ENCODE assay signal across 8 cellular contexts in the genomic region with DNA sequence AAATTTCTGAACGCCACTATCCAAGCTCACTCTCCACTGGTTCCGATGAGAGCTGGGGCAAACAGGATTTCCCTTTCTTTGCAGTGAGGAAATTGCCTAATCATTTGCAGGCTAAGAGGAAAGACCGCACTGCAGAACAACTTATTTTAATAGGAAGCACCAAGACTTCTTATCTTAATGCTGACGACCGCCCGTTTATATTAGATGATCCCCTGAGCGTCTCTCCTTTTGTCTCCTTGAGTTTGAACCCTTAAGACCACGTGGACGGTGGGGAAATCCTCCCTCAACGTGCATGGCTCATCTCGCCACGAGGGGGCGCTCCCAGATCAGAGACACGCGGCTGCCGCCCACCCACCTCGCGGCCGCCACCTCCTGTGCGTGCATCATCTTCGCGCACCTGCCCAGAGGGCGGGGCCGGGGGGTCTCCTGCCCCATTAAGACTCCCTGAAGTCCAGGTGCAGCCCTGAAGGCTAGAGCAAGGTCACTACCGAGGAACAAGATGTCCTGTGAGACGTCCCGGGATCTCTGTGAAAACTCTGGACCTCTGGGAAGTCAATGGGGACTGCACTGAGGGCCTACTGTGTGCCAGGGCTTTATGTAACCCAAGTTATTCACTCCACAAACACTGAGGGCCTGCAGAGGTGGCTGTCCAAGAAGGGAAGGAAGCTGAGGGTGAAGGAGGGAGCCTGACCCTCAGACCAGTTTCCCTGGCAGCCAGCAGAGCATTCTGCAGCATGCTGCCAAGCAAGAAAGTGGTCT. TPM values are rescaled to one million over a fixed set of nuclear protein-coding genes. Genes with fewer than 3 reads are reported as not detected.
DNase-seq lines count a peak whose midpoint lies in the region; ATAC-seq, FAIRE-seq and TF ChIP-seq lines count a peak whose summit lies in the region.

No MANE protein-coding gene starts in this region.

- in situ Hi-C loops in HepG2 (cut with HindIII; ENCODE audit: extremely low pct_ligation_motif_present, low pct_unique_long_range_greater_than_20kb): loop anchor here (5.0 kb wide), 2 partner anchors 127 to 207 kb away; no protein-coding TSS in a partner anchor

- peak overlapping the region; percentile 32 for H3K4me2 ChIP-seq in HepG2 (ENCODE audit: low read depth, low read length)

- ATAC-seq in HepG2: peak; percentile 94
- no peak for ATAC-seq in HG03045 (IDR thresholded peaks at IDR 0.05; ENCODE audit: unreplicated experiment)

- CTCF ChIA-PET in HEK293 (lab: Yijun Ruan, JAX) (interaction anchor here (0.5 to 5.0 kb wide), 38 partner anchors 9 to 1415 kb away, joined by 3 to 62 read pairs (median 4); no protein-coding TSS in a partner anchor), HepG2 (lab: Yijun Ruan, JAX; ENCODE audit: low intra/inter-chr PET ratio, low total read pairs) (interaction anchor here (0.7 to 5.4 kb wide), 5 partner anchors 128 to 486 kb away, joined by 3 to 109 read pairs (median 6); no protein-coding TSS in a partner anchor)

- no peaks in the 10 kb centered on the region for H3K79me2 ChIP-seq in HepG2 (ENCODE audit: insufficient read depth, low read length)

- peaks cover 9% of the 10 kb centered on the region for H3K4me1 Mint-ChIP-seq in activated CD4-positive, alpha-beta T cell treated with anti-CD3 and anti-CD28 coated beads, Interleukin-2, amount 10 ng/mL, durations not matched to agents 24 days and 14 days

- H3K4me1 ChIP-seq in HEK293 (ENCODE audit: control insufficient read depth, insufficient read depth, low read length) (no peaks in the 10 kb centered on the region), HepG2 (ENCODE audit: insufficient read depth, low read length) (peaks cover 5% of the 10 kb centered on the region; the same call in 1 of the 2 replicates)

- H3K27me3 Mint-ChIP-seq in activated CD4-positive, alpha-beta T cell treated with anti-CD3 and anti-CD28 coated beads, Interleukin-2, amount 10 ng/mL, durations not matched to agents 24 days and 14 days: peaks cover 20% of the 10 kb centered on the region

- H3K4me3 ChIP-seq in HEK293 (ENCODE audit: low read depth, low read length): no peak overlapping the region
- peak overlapping the region; percentile 40 for H3K4me3 ChIP-seq in coronary artery
- H3K4me3 ChIP-seq in HepG2 (replicated peaks in 1 of 3; ENCODE audit: insufficient read depth in 1 of 3, low read depth in 2 of 3, low read length in 3 of 3): no peak overlapping the region

- H3K27ac Mint-ChIP-seq in activated CD4-positive, alpha-beta T cell treated with anti-CD3 and anti-CD28 coated beads, Interleukin-2, amount 10 ng/mL, durations not matched to agents 24 days and 14 days: no peak overlapping the region

- no peaks in the 10 kb centered on the region for H4K20me1 ChIP-seq in HepG2 (ENCODE audit: insufficient read depth, low read length)

- 6% methylated on average over 27 of the region's 27 CpGs for whole genome bisulfite sequencing in HepG2 (ENCODE audit: low lambda C conversion rate)

- H3K9me3 Mint-ChIP-seq in activated CD4-positive, alpha-beta T cell treated with anti-CD3 and anti-CD28 coated beads, Interleukin-2, amount 10 ng/mL, durations not matched to agents 24 days and 14 days: no peaks in the 10 kb centered on the region

- H3K27ac ChIP-seq in HEK293 (ENCODE audit: extremely low read depth, low read depth, low read length): no peak overlapping the region
- H3K27ac ChIP-seq in coronary artery: peak overlapping the region in 1 of 2 donors; percentile 2
- no peak overlapping the region for H3K27ac ChIP-seq in HepG2 (ENCODE audit: extremely low read length, insufficient read depth, low read length)

- no peak overlapping the region for H3K9ac ChIP-seq in HepG2 (ENCODE audit: insufficient read depth, low read depth, low read length)

- no peak overlapping the region for H2AFZ ChIP-seq in HepG2 (ENCODE audit: low read length)

- H3K4me3 Mint-ChIP-seq in activated CD4-positive, alpha-beta T cell treated with anti-CD3 and anti-CD28 coated beads, Interleukin-2, amount 10 ng/mL, durations not matched to agents 24 days and 14 days: peak overlapping the region; percentile 63

- intact Hi-C loops in activated CD4-positive, alpha-beta T cell treated with anti-CD3 and anti-CD28 coated beads, Interleukin-2, amount 10 ng/mL, durations not matched to agents 24 days and 14 days (cut with micrococcal nuclease): loop anchor here (1.0 to 5.0 kb wide), 3 partner anchors 137 to 487 kb away; no protein-coding TSS in a partner anchor
- intact Hi-C loops in HepG2 (cut with micrococcal nuclease; ENCODE audit: unreplicated experiment): loop anchor here (1.0 to 5.0 kb wide), 4 partner anchors 42 to 207 kb away; no protein-coding TSS in a partner anchor

- H3K36me3 ChIP-seq in HEK293 (ENCODE audit: control insufficient read depth in 2 of 2, insufficient read depth in 1 of 2, low read length in 2 of 2): no peaks in the 10 kb centered on the region
- no peaks in the 10 kb centered on the region for H3K36me3 ChIP-seq in HepG2 (replicated peaks in 1 of 2; ENCODE audit: control insufficient read depth in 1 of 2, insufficient read depth in 2 of 2, low read length in 2 of 2)

- TF ChIP-seq RAD21 in HepG2 (CRISPR knock-in tag; IDR thresholded peaks at IDR 0.05): peak; percentile 98

- no peak for TF ChIP-seq POLR2A in HepG2 (IDR thresholded peaks at IDR 0.05; ENCODE audit: insufficient read depth in 1 of 2, low read depth in 2 of 2, low read length in 2 of 2)

- BruUV-seq in HepG2 (replicated peaks; lab: Mats Ljungman, UMichigan): no TSS peak

- no peaks in the 10 kb centered on the region for H3K9me3 ChIP-seq in HEK293 (ENCODE audit: control insufficient read depth, insufficient read depth, low read depth, low read length)
- H3K9me3 ChIP-seq in HepG2 (ENCODE audit: low read length): no peaks in the 10 kb centered on the region

- peak in 12 of 14 donors; percentile 30 to 82 (median 56) for DNase-seq in C1 segment of cervical spinal cord (lab: John Stamatoyannopoulos, UW)
- peak; percentile 89 for DNase-seq in NCI-H2227 (lab: John Stamatoyannopoulos, UW; ENCODE audit: unreplicated experiment)
- peak; percentile 91 for DNase-seq in activated CD4-positive, alpha-beta T cell treated with anti-CD3 and anti-CD28 coated beads, Interleukin-2, amount 10 ng/mL, durations not matched to agents 24 days and 14 days
- DNase-seq in coronary artery (ENCODE audit: low spot score): no peak
- peak; percentile 71 for DNase-seq in HepG2 (ENCODE audit: low spot score)
- DNase-seq in stimulated activated CD4-positive, alpha-beta T cell treated with anti-CD3 and anti-CD28 coated beads, Interleukin-4, amount 100 ng/mL, for 24 hours: peak; percentile 89

- peak; percentile 81 for FAIRE-seq in HepG2 (lab: Jason Lieb, UNC)

- H3K36me3 Mint-ChIP-seq in activated CD4-positive, alpha-beta T cell treated with anti-CD3 and anti-CD28 coated beads, Interleukin-2, amount 10 ng/mL, durations not matched to agents 24 days and 14 days (ENCODE audit: low read depth): no peaks in the 10 kb centered on the region

- peaks cover 4 to 27% of the 10 kb centered on the region in 2 experiments; a peak in 4 of 5 replicates for H3K27me3 ChIP-seq in HepG2 (ENCODE audit: control insufficient read depth in 1 of 2, insufficient read depth in 2 of 2, low read length in 2 of 2)

- TF ChIP-seq EP300 in HepG2 (IDR thresholded peaks at IDR 0.05; ENCODE audit: low read depth in 2 of 2, low read length in 2 of 2): 0 out of 4 replicates have a peak, but pooled peaks of 1 of the 2 experiments have one; percentile 29
- TF ChIP-seq EP300 in HepG2 (CRISPR knock-in tag; IDR thresholded peaks at IDR 0.05; ENCODE audit: borderline replicate concordance): no peak

- POLR2A ChIA-PET in HEK293 (lab: Yijun Ruan, JAX): no interaction called here
- POLR2A ChIA-PET in HepG2 (lab: Yijun Ruan, JAX): no interaction called here

- TF ChIP-seq CTCF in HEK293 (tag by site-specific recombination; IDR thresholded peaks at IDR 0.05): peak; percentile 86
- peak; percentile 82 for TF ChIP-seq CTCF in coronary artery (IDR thresholded peaks at IDR 0.05)
- TF ChIP-seq CTCF in HepG2 (CRISPR knock-in tag; IDR thresholded peaks at IDR 0.05): peak; percentile 100

TF ChIP-seq in HEK293, 187 proteins besides CTCF, POLR2A, EP300 and RAD21 (continues in another document):
- TF ChIP-seq ZFHX2 (tag by site-specific recombination; conservative IDR thresholded peaks at IDR 0.05) (peak; percentile 83), ZNF777 (tag by site-specific recombination; IDR thresholded peaks at IDR 0.05; ENCODE audit: borderline replicate concordance) (no peak), ZBTB1 (tag by site-specific recombination; IDR thresholded peaks at IDR 0.05) (no peak), HOXD13 (CRISPR knock-in tag; IDR thresholded peaks at IDR 0.05; ENCODE audit: borderline replicate concordance) (no peak)

TF ChIP-seq in HepG2, 621 proteins besides CTCF, POLR2A, EP300 and RAD21 (continues in another document):
- TF ChIP-seq TAF15 (IDR thresholded peaks at IDR 0.05; ENCODE audit: low read depth, low read length, poor library complexity, severe bottlenecking): no peak

RNA-seq across cellular contexts. Expression of gene PDYN, which starts 28.2 kb away (rescaled TPM):
- total RNA-seq in activated CD4-positive, alpha-beta T cell treated with anti-CD3 and anti-CD28 coated beads, Interleukin-2, amount 10 ng/mL, durations not matched to agents 24 days and 14 days: not detected in 2 replicates
- total RNA-seq in HepG2 (2016; rRNA removed; fragmentation: Illumina TruSeq; extraction: Trizol): not detected in 2 replicates
- total RNA-seq in HepG2 (2016; cell fraction: cytosol; rRNA removed; fragmentation: Illumina TruSeq; extraction: Trizol; ENCODE audit: low read depth): not detected in 2 replicates
- total RNA-seq in HepG2 (2016; cell fraction: insoluble cytoplasmic fraction; rRNA removed; fragmentation: Illumina TruSeq; extraction: Trizol): not detected in 2 replicates
- total RNA-seq in HepG2 (2016; cell fraction: membrane; rRNA removed; fragmentation: Illumina TruSeq; extraction: Trizol): not detected in 2 replicates
- not detected in 2 replicates for total RNA-seq in HepG2 (2016; cell fraction: nucleus; rRNA removed; fragmentation: Illumina TruSeq; extraction: Trizol)
- not detected in 2 replicates for polyA plus RNA-seq in HepG2 (2011; rRNA removed)
- not detected in 2 replicates for polyA plus RNA-seq in HepG2 (2011; cell fraction: cytosol; rRNA removed)
- polyA plus RNA-seq in HepG2 (2011; cell fraction: nucleus; rRNA removed): not detected in 2 replicates
- not detected in 2 replicates for polyA plus RNA-seq in HepG2 (2012)
- not detected in 2 replicates for polyA plus RNA-seq in HepG2 (2016; cell fraction: cytosol; fragmentation: Illumina TruSeq; extraction: Trizol; ENCODE audit: low read depth)
- polyA plus RNA-seq in HepG2 (2016; cell fraction: insoluble cytoplasmic fraction; fragmentation: Illumina TruSeq; extraction: Trizol; ENCODE audit: low read depth): not detected in 2 replicates
- not detected in 2 replicates for polyA plus RNA-seq in HepG2 (2016; cell fraction: membrane; fragmentation: Illumina TruSeq; extraction: Trizol; ENCODE audit: low read depth)
- not detected in 2 replicates for polyA plus RNA-seq in HepG2 (2016; cell fraction: nucleus; fragmentation: Illumina TruSeq; extraction: Trizol; ENCODE audit: insufficient read depth, low read depth)
- polyA minus RNA-seq in HepG2 (2011; rRNA and poly(A)+ RNA removed; ENCODE audit: low replicate concordance): not detected in 2 replicates
- not detected in 2 replicates for polyA minus RNA-seq in HepG2 (2011; cell fraction: cytosol; rRNA and poly(A)+ RNA removed)
- polyA minus RNA-seq in HepG2 (2011; cell fraction: nucleus; rRNA and poly(A)+ RNA removed): not detected in 2 replicates
